In the genomic region with DNA sequence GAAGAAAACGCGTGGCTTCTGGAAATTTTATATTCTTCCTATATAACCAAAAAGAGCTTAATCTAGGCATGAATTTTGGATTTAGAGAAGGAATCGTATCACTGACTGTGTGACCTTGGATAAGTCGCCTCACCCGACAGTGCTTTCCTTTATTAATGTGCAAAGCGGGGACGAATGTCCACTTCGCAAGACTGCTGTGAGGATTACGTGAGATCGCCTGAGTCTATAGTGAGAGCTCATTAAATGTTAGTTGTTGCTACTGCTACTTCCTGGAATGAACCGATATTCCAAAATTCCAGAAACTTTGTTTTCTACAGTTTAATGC, we compare ENCODE assay signal across 8 cellular contexts. TPM values are rescaled to one million over a fixed set of nuclear protein-coding genes. Genes with fewer than 3 reads are reported as not detected.
DNase-seq lines count a peak whose midpoint lies in the region; ATAC-seq and TF ChIP-seq lines count a peak whose summit lies in the region.

No MANE protein-coding gene starts in this region.

- H3K4me3 ChIP-seq in ascending aorta = peak overlapping the region; percentile 62 to 69
- H3K4me3 ChIP-seq in kidney epithelial cell (ENCODE audit: low read depth, low read length) = peak overlapping the region; percentile 67
- H3K4me3 ChIP-seq in tibial artery = peak overlapping the region; percentile 63 to 74

- no peaks in the 10 kb centered on the region for H3K9me3 ChIP-seq in ascending aorta
- no peaks in the 10 kb centered on the region for H3K9me3 ChIP-seq in tibial artery

- H3K36me3 ChIP-seq in ascending aorta = no peaks in the 10 kb centered on the region
- no peaks in the 10 kb centered on the region for H3K36me3 ChIP-seq in kidney epithelial cell (ENCODE audit: control insufficient read depth, insufficient read depth, low read length)
- H3K36me3 ChIP-seq in tibial artery = no peaks in the 10 kb centered on the region

- TF ChIP-seq CTCF in ascending aorta (IDR thresholded peaks at IDR 0.05) (no peak), kidney epithelial cell (IDR thresholded peaks at IDR 0.05; ENCODE audit: insufficient read depth, low read length, poor library complexity, severe bottlenecking) (no peak), tibial artery (IDR thresholded peaks at IDR 0.05) (no peak)

- intact Hi-C loops in ascending aorta (cut with DNase I) (loop anchor here (2.0 to 10.0 kb wide), 2 partner anchors 187 to 1289 kb away; partner anchors contain the start of genes ATG4A, PSMD10 and RADX), tibial artery (cut with DNase I; ENCODE audit: low total_unique reads) (no loop called here)

- H3K27me3 ChIP-seq in ascending aorta (no peaks in the 10 kb centered on the region), kidney epithelial cell (ENCODE audit: control insufficient read depth, insufficient read depth, low read length) (no peaks in the 10 kb centered on the region), tibial artery (no peaks in the 10 kb centered on the region)

- no peak overlapping the region for H3K27ac ChIP-seq in ascending aorta
- peak overlapping the region; percentile 46 to 63 for H3K27ac ChIP-seq in tibial artery

- ATAC-seq in GM18502 (IDR thresholded peaks at IDR 0.05; ENCODE audit: poor library complexity, unreplicated experiment) = peak; percentile 19
- peak; percentile 23 for ATAC-seq in HG02763 (IDR thresholded peaks at IDR 0.05; ENCODE audit: unreplicated experiment)
- ATAC-seq in GM19467 (IDR thresholded peaks at IDR 0.05; ENCODE audit: unreplicated experiment) = no peak

- H3K4me1 ChIP-seq in ascending aorta (no peaks in the 10 kb centered on the region), tibial artery (no peaks in the 10 kb centered on the region)

- DNase-seq in ascending aorta (ENCODE audit: low spot score in 2 of 2) (no peak), kidney epithelial cell (ENCODE audit: low read depth) (no peak), tibial artery (no peak), A172 (ENCODE audit: low spot score) (no peak), hypothalamus (lab: John Stamatoyannopoulos, UW) (no peak)

RNA-seq across cellular contexts. Expression of gene TBC1D8B, which starts 0.4 kb away (rescaled TPM):
- 7.1 TPM for total RNA-seq in ascending aorta
- 1.3 and 1.8 TPM in 2 replicates for total RNA-seq in kidney epithelial cell
- total RNA-seq in A172 (2014; rRNA removed; shearing (Covaris generic)) = not detected in 2 replicates

Comparison
In these comparisons a context has a peak if more than half of its experiments do, and no peak if none do; other contexts are left out.
1. H3K27ac ChIP-seq: peak in tibial artery (2 of 2); none in ascending aorta (0 of 2).
2. Peak in every context shown above with its lines, with median percentiles within 50 percentile points of each other: H3K4me3 ChIP-seq.